12 cellular contexts compared by ENCODE assay signal in genomic region chr5:372556-372910, GRCh38. TPM values are rescaled to one million over a fixed set of nuclear protein-coding genes. Genes with fewer than 3 reads are reported as not detected.
DNase-seq lines count a peak whose midpoint lies in the region; ATAC-seq and TF ChIP-seq lines count a peak whose summit lies in the region.
"Had no signal": no experiment of that assay in that cellular context is flagged by ENCODE, and none has a peak within 500 bp of the region (broad histone marks: within the 10 kb centered on the region; RNA-seq: fewer than 3 reads in every experiment).

No MANE protein-coding gene starts in this region.

- H3K27ac Mint-ChIP-seq in activated CD4-positive, alpha-beta T cell treated with anti-CD3 and anti-CD28 coated beads, Interleukin-2, amount 10 ng/mL, durations not matched to agents 24 days and 14 days: peak overlapping the region; percentile 91

- no peaks in the 10 kb centered on the region for H3K79me2 ChIP-seq in PC-3 (ENCODE audit: low read length)
- H3K79me2 ChIP-seq: parathyroid adenoma had no signal

- DNase-seq in activated CD4-positive, alpha-beta T cell treated with anti-CD3 and anti-CD28 coated beads, Interleukin-2, amount 10 ng/mL, durations not matched to agents 24 days and 14 days: no peak
- DNase-seq in activated CD4-positive, alpha-beta T cell treated with anti-CD3 and anti-CD28 coated beads for 48 hours: no peak
- DNase-seq in brain microvascular endothelial cell (no peak), NCI-H774 (lab: John Stamatoyannopoulos, UW) (no peak), superior temporal gyrus (ENCODE audit: extremely low spot score) (no peak), PC-3 (no peak)
- DNase-seq in stimulated activated CD8-positive, alpha-beta memory T cell treated with anti-CD3 and anti-CD28 coated beads, Interleukin-4, amount 100 ng/mL, for 48 hours: peak; percentile 38
- DNase-seq: NCI-H1694 treated with DMSO at 0.1 percent for 48 hours had no signal

- H3K9me2 ChIP-seq in PC-3 (replicated peaks; ENCODE audit: low read length): no peaks in the 10 kb centered on the region

- no peaks in the 10 kb centered on the region for H4K20me1 ChIP-seq in PC-3 (ENCODE audit: low read length)

- no TSS peak for BruUV-seq in PC-3 (replicated peaks; lab: Mats Ljungman, UMichigan)

- CTCF ChIA-PET in PC-3 (lab: Charles Lee): no interaction called here

- H3K4me3 Mint-ChIP-seq in activated CD4-positive, alpha-beta T cell treated with anti-CD3 and anti-CD28 coated beads, Interleukin-2, amount 10 ng/mL, durations not matched to agents 24 days and 14 days: peak overlapping the region; percentile 70

- no peak overlapping the region for H3K9ac ChIP-seq in PC-3 (ENCODE audit: low read length)
- H3K9ac ChIP-seq: parathyroid adenoma had no signal

- H3K4me1 Mint-ChIP-seq in activated CD4-positive, alpha-beta T cell treated with anti-CD3 and anti-CD28 coated beads, Interleukin-2, amount 10 ng/mL, durations not matched to agents 24 days and 14 days: peaks cover 51% of the 10 kb centered on the region

- H3K36me3 Mint-ChIP-seq in activated CD4-positive, alpha-beta T cell treated with anti-CD3 and anti-CD28 coated beads, Interleukin-2, amount 10 ng/mL, durations not matched to agents 24 days and 14 days (ENCODE audit: low read depth): peaks cover 12% of the 10 kb centered on the region

- H3K9me3 ChIP-seq in KOPT-K1 (ENCODE audit: insufficient read depth, low read length, poor library complexity, severe bottlenecking) (no peaks in the 10 kb centered on the region), PC-3 (ENCODE audit: low read length) (no peaks in the 10 kb centered on the region)
- H3K9me3 ChIP-seq: suprapubic skin had no signal

- H3K27me3 Mint-ChIP-seq in activated CD4-positive, alpha-beta T cell treated with anti-CD3 and anti-CD28 coated beads, Interleukin-2, amount 10 ng/mL, durations not matched to agents 24 days and 14 days: no peaks in the 10 kb centered on the region

- no peaks in the 10 kb centered on the region for H3K9me3 Mint-ChIP-seq in activated CD4-positive, alpha-beta T cell treated with anti-CD3 and anti-CD28 coated beads, Interleukin-2, amount 10 ng/mL, durations not matched to agents 24 days and 14 days

- intact Hi-C loops in activated CD4-positive, alpha-beta T cell treated with anti-CD3 and anti-CD28 coated beads, Interleukin-2, amount 10 ng/mL, durations not matched to agents 24 days and 14 days (cut with micrococcal nuclease): loop anchor here (10.0 kb wide), 1 partner anchor 158 kb away; the partner anchor contains the start of genes CCDC127 and SDHA
- intact Hi-C loops in PC-3 (cut with micrococcal nuclease): no loop called here

- TF ChIP-seq CTCF in brain microvascular endothelial cell (IDR thresholded peaks at IDR 0.05; ENCODE audit: low read depth, low read length, missing control alignments) (no peak), PC-3 (conservative IDR thresholded peaks at IDR 0.05; ENCODE audit: low read depth, low read length) (no peak)

- POLR2A ChIA-PET in PC-3 (lab: Charles Lee; ENCODE audit: unreplicated experiment): no interaction called here

- H2AFZ ChIP-seq in PC-3 (ENCODE audit: low read length): no peak overlapping the region
- H2AFZ ChIP-seq: parathyroid adenoma had no signal

- no peak overlapping the region for H3K4me3 ChIP-seq in brain microvascular endothelial cell (ENCODE audit: low read depth, low read length)
- no peak overlapping the region for H3K4me3 ChIP-seq in PC-3 (ENCODE audit: low read length)

- no peak overlapping the region for H3K4me2 ChIP-seq in PC-3 (ENCODE audit: low read length)

- ATAC-seq in PC-3: no peak

- no peaks in the 10 kb centered on the region for H3F3A ChIP-seq in PC-3 (ENCODE audit: low read length, unreplicated experiment)

- in situ Hi-C loops in brain microvascular endothelial cell (cut with HindIII; ENCODE audit: low pct_ligation_motif_present, low sequenced_read_pairs): no loop called here

- H3K4me1 ChIP-seq in PC-3 (ENCODE audit: insufficient read depth, low read length): no peaks in the 10 kb centered on the region
- H3K4me1 ChIP-seq: parathyroid adenoma had no signal

- H3K27me3 ChIP-seq in brain microvascular endothelial cell (replicated peaks) (no peaks in the 10 kb centered on the region), PC-3 (ENCODE audit: low read length) (no peaks in the 10 kb centered on the region)

- H3K27ac ChIP-seq in KOPT-K1 (ENCODE audit: low read depth, low read length, poor library complexity, severe bottlenecking): peak overlapping the region; percentile 54
- H3K27ac ChIP-seq in brain microvascular endothelial cell: peak overlapping the region; percentile 87
- H3K27ac ChIP-seq in PC-3 (ENCODE audit: low read length): no peak overlapping the region
- H3K27ac ChIP-seq: parathyroid adenoma, suprapubic skin, VCaP had no signal

- H3K36me3 ChIP-seq in KOPT-K1 (ENCODE audit: insufficient read depth, low read length) (no peaks in the 10 kb centered on the region), brain microvascular endothelial cell (replicated peaks) (no peaks in the 10 kb centered on the region), PC-3 (ENCODE audit: low read depth, low read length) (no peaks in the 10 kb centered on the region)
- H3K36me3 ChIP-seq: suprapubic skin had no signal

RNA-seq across cellular contexts. Expression of gene AHRR, which starts 51.0 kb away (rescaled TPM):
- 25.8 and 26.0 TPM in 2 replicates for total RNA-seq in activated CD4-positive, alpha-beta T cell treated with anti-CD3 and anti-CD28 coated beads, Interleukin-2, amount 10 ng/mL, durations not matched to agents 24 days and 14 days
- 1.6 and 1.9 TPM in 2 replicates for total RNA-seq in PC-3 (2014; rRNA removed)
